21 cellular contexts compared by ENCODE assay signal in genomic region chr1:235832011-235832410, GRCh38. TPM values are rescaled to one million over a fixed set of nuclear protein-coding genes. Genes with fewer than 3 reads are reported as not detected.
DNase-seq lines count a peak whose midpoint lies in the region; ATAC-seq, FAIRE-seq and TF ChIP-seq lines count a peak whose summit lies in the region.
"Had no signal": no experiment of that assay in that cellular context is flagged by ENCODE, and none has a peak within 500 bp of the region (broad histone marks: within the 10 kb centered on the region; RNA-seq: fewer than 3 reads in every experiment).

No MANE protein-coding gene starts in this region.

- RAD21 ChIA-PET in GM12878 (lab: Charles Lee; ENCODE audit: unreplicated experiment) = interaction anchor here (1.7 to 6.1 kb wide), 3 partner anchors 10 to 140 kb away, joined by 5 to 68 read pairs (median 6); no protein-coding TSS in a partner anchor

- no peak overlapping the region for H3K4me2 ChIP-seq in GM12878 (ENCODE audit: control insufficient read depth, insufficient read depth)
- H3K4me2 ChIP-seq: A549 had no signal

- no TSS peak for BruUV-seq in GM12878 (replicated peaks; lab: Mats Ljungman, UMichigan)

- in situ Hi-C loops in GM12878 (cut with MboI) = no loop called here

- no peaks in the 10 kb centered on the region for H4K20me1 ChIP-seq in GM12878 (ENCODE audit: control insufficient read depth, insufficient read depth)

- intact Hi-C loops in GM12878 (cut with micrococcal nuclease; ENCODE audit: unreplicated experiment) = no loop called here

- H3K9me3 ChIP-seq in GM12878 (replicated peaks; ENCODE audit: control insufficient read depth, insufficient read depth, low read length) = no peaks in the 10 kb centered on the region
- H3K9me3 ChIP-seq: A549; BE2C; BLaER1 treated with 17β-estradiol and CSF1 and Interleukin-3, amounts not matched to agents 10 nM and 100 nM had no signal

- 55% methylated on average over 2 of the region's 2 CpGs for WGBS in GM12878 (ENCODE audit: insufficient coverage, insufficient replicate concordance, low lambda C conversion rate, missing lambda C conversion rate)

- H3K9ac ChIP-seq in GM12878 (ENCODE audit: control insufficient read depth, insufficient read depth, low read length) = no peak overlapping the region
- H3K9ac ChIP-seq: BLaER1 treated with 17β-estradiol and CSF1 and Interleukin-3, amounts not matched to agents 10 nM and 100 nM; GM23248 had no signal

- H3K9me3 Mint-ChIP-seq in stimulated activated naive B cell treated with anti-CD40 and anti-IgM and Interleukin-4, amounts not matched to agents 10 μg/mL and 1 μg/mL and 100 μg/mL, for 72 hours = no peaks in the 10 kb centered on the region
- H3K9me3 Mint-ChIP-seq in nephron progenitor cell = no peaks in the 10 kb centered on the region
- H3K9me3 Mint-ChIP-seq: CD4-positive, alpha-beta memory T cell had no signal

- H3K4me1 ChIP-seq in GM12878 (ENCODE audit: control insufficient read depth, insufficient read depth, low read length) = no peaks in the 10 kb centered on the region
- H3K4me1 ChIP-seq: A549, BE2C had no signal

- no peak for TF ChIP-seq EP300 in GM12878 (IDR thresholded peaks at IDR 0.05; ENCODE audit: borderline replicate concordance in 1 of 2, control insufficient read depth in 1 of 2, low read depth in 2 of 2, low read length in 2 of 2)

- POLR2A ChIA-PET in GM12878 (lab: Charles Lee) = interaction anchor here (1.0 to 2.3 kb wide), 2 partner anchors 10 to 143 kb away, joined by 3 to 10 read pairs; no protein-coding TSS in a partner anchor

- H3K27me3 ChIP-seq in GM12878 (replicated peaks in 1 of 2; ENCODE audit: control insufficient read depth in 2 of 2, insufficient read depth in 2 of 2, low read length in 1 of 2) = no peaks in the 10 kb centered on the region
- H3K27me3 ChIP-seq: BE2C; BLaER1 treated with 17β-estradiol and CSF1 and Interleukin-3, amounts not matched to agents 10 nM and 100 nM had no signal

- H3K79me2 ChIP-seq in GM12878 (ENCODE audit: control insufficient read depth, insufficient read depth, low read length) = no peaks in the 10 kb centered on the region; the same call in 1 of the 2 replicates

- TF ChIP-seq CTCF in D721Med (IDR thresholded peaks at IDR 0.05; ENCODE audit: insufficient read depth, missing control alignments) (no peak), GM12878 (IDR thresholded peaks at IDR 0.05 in 2 of 3, conservative IDR thresholded peaks at IDR 0.05 in 1 of 3; ENCODE audit: control insufficient read depth in 2 of 3, extremely low read depth in 1 of 3, insufficient read depth in 1 of 3, low read depth in 3 of 3, low read length in 3 of 3) (no peak), nephron progenitor cell (IDR thresholded peaks at IDR 0.05) (no peak)

- H3K4me1 Mint-ChIP-seq in stimulated activated naive B cell treated with anti-CD40 and anti-IgM and Interleukin-4, amounts not matched to agents 10 μg/mL and 1 μg/mL and 100 μg/mL, for 72 hours = peaks cover 11 to 27% of the 10 kb centered on the region in 2 donors
- H3K4me1 Mint-ChIP-seq in nephron progenitor cell = no peaks in the 10 kb centered on the region
- H3K4me1 Mint-ChIP-seq: CD4-positive, alpha-beta memory T cell had no signal

- peak; percentile 44 for ATAC-seq in GM12878
- ATAC-seq in stimulated activated naive B cell treated with anti-CD40 and anti-IgM and Interleukin-4, amounts not matched to agents 10 μg/mL and 1 μg/mL and 100 μg/mL, for 72 hours (replicated peaks) = peak in 1 of 2 donors; percentile 11
- ATAC-seq: A549 had no signal

- no peak overlapping the region for H3K27ac ChIP-seq in GM12878 (ENCODE audit: control insufficient read depth, insufficient read depth)
- H3K27ac ChIP-seq: A549 had no signal

- TF ChIP-seq POLR2A in GM12878 (IDR thresholded peaks at IDR 0.05; ENCODE audit: low read depth, low read length) = no peak

- H3K36me3 ChIP-seq in GM12878 (ENCODE audit: control insufficient read depth in 2 of 2, insufficient read depth in 2 of 2, low read length in 1 of 2) = no peaks in the 10 kb centered on the region
- H3K36me3 ChIP-seq: BE2C had no signal

- H2AFZ ChIP-seq in GM12878 (ENCODE audit: control insufficient read depth, low read depth, low read length) = no peak overlapping the region
- H2AFZ ChIP-seq: GM23248 had no signal

- DNase-seq in D721Med (ENCODE audit: insufficient read length, low spot score) = no peak
- DNase-seq in GM12878 (ENCODE audit: low read depth, low spot score) = no peak
- no peak for DNase-seq in stimulated activated naive B cell treated with anti-CD40 and anti-IgM and Interleukin-4, amounts not matched to agents 10 μg/mL and 1 μg/mL and 100 μg/mL, for 72 hours
- DNase-seq in nephron progenitor cell = no peak
- DNase-seq in GM19240 (ENCODE audit: insufficient read length, low spot score) = no peak
- no peak for DNase-seq in amygdala (lab: John Stamatoyannopoulos, UW)
- DNase-seq: 8988T; ACHN; AML-193; BE2C; Calu3; CD4-positive, alpha-beta memory T cell; COR-L47; DMS153; DND-41; GM23248; H7; HCEC 1CT had no signal

- no peaks in the 10 kb centered on the region for H3K27me3 Mint-ChIP-seq in stimulated activated naive B cell treated with anti-CD40 and anti-IgM and Interleukin-4, amounts not matched to agents 10 μg/mL and 1 μg/mL and 100 μg/mL, for 72 hours
- no peaks in the 10 kb centered on the region for H3K27me3 Mint-ChIP-seq in nephron progenitor cell (ENCODE audit: low read depth, poor library complexity)
- H3K27me3 Mint-ChIP-seq: CD4-positive, alpha-beta memory T cell had no signal

- no peak for TF ChIP-seq RAD21 in GM12878 (IDR thresholded peaks at IDR 0.05; ENCODE audit: insufficient read depth, low read depth, low read length)

- CTCF ChIA-PET in GM12878 (lab: Yijun Ruan, JAX) = interaction anchor here (0.7 to 9.9 kb wide), 3 partner anchors 9 to 140 kb away, joined by 3 to 129 read pairs (median 5); no protein-coding TSS in a partner anchor

- H3K4me3 Mint-ChIP-seq in stimulated activated naive B cell treated with anti-CD40 and anti-IgM and Interleukin-4, amounts not matched to agents 10 μg/mL and 1 μg/mL and 100 μg/mL, for 72 hours = no peak overlapping the region
- H3K4me3 Mint-ChIP-seq in nephron progenitor cell = no peak overlapping the region
- H3K4me3 Mint-ChIP-seq: CD4-positive, alpha-beta memory T cell had no signal

- peaks cover 0 to 22% of the 10 kb centered on the region in 2 donors for H3K36me3 Mint-ChIP-seq in stimulated activated naive B cell treated with anti-CD40 and anti-IgM and Interleukin-4, amounts not matched to agents 10 μg/mL and 1 μg/mL and 100 μg/mL, for 72 hours
- H3K36me3 Mint-ChIP-seq in nephron progenitor cell (ENCODE audit: low read depth) = no peaks in the 10 kb centered on the region

- no peak overlapping the region for H3K4me3 ChIP-seq in GM12878
- H3K4me3 ChIP-seq: A549; BLaER1 treated with 17β-estradiol and CSF1 and Interleukin-3, amounts not matched to agents 10 nM and 100 nM; GM23248 had no signal

- SMC1A ChIA-PET in GM12878 (lab: Charles Lee; ENCODE audit: uncharacterized antibody, unreplicated experiment) = interaction anchor here (1.1 to 7.1 kb wide), 9 partner anchors 9 to 140 kb away, joined by 3 to 74 read pairs (median 5); partner anchors contain the start of gene LYST

- H3K27ac Mint-ChIP-seq in stimulated activated naive B cell treated with anti-CD40 and anti-IgM and Interleukin-4, amounts not matched to agents 10 μg/mL and 1 μg/mL and 100 μg/mL, for 72 hours = peak overlapping the region; percentile 9
- no peak overlapping the region for H3K27ac Mint-ChIP-seq in nephron progenitor cell
- H3K27ac Mint-ChIP-seq: CD4-positive, alpha-beta memory T cell had no signal

- FAIRE-seq in D721Med (lab: Jason Lieb, UNC) (peak; percentile 90), GM12878 (lab: Jason Lieb, UNC) (no peak)
- FAIRE-seq: A549, H1 had no signal

TF ChIP-seq in GM12878, 131 proteins besides CTCF, POLR2A, EP300 and RAD21 (continues in another document):
- no peak for TF ChIP-seq CBX5 (IDR thresholded peaks at IDR 0.05; ENCODE audit: low read depth)
- TF ChIP-seq RCOR1 (conservative IDR thresholded peaks at IDR 0.05; ENCODE audit: low read depth, low read length) = no peak
- TF ChIP-seq CEBPB (IDR thresholded peaks at IDR 0.05; ENCODE audit: borderline replicate concordance in 1 of 2, low read depth in 2 of 2, low read length in 2 of 2) = no peak
- TF ChIP-seq USF2 (IDR thresholded peaks at IDR 0.05; ENCODE audit: borderline replicate concordance, low read depth, low read length) = no peak
- TF ChIP-seq PAX8 (IDR thresholded peaks at IDR 0.05) = no peak
- no peak for TF ChIP-seq SP1 (IDR thresholded peaks at IDR 0.05; ENCODE audit: low read depth, low read length)
- no peak for TF ChIP-seq MEF2A (IDR thresholded peaks at IDR 0.05; ENCODE audit: insufficient read depth, low read depth, low read length)
- TF ChIP-seq BCL11A (IDR thresholded peaks at IDR 0.05; ENCODE audit: low read depth, low read length) = no peak
- no peak for TF ChIP-seq CHD2 (IDR thresholded peaks at IDR 0.05; ENCODE audit: borderline replicate concordance, low read depth, low read length)

RNA-seq across cellular contexts. Expression of gene LYST, which starts 34.7 kb away (rescaled TPM):
- total RNA-seq in GM12878 (2013; cell fraction: nucleolus; rRNA removed) = 162 and 169 TPM in 2 replicates
- total RNA-seq in GM12878 (2014; rRNA removed) (8.8 and 9.7 TPM in 2 replicates), GM12878 (2014; rRNA removed; fragmentation: Illumina TruSeq; extraction: Trizol) (6.5 and 7.9 TPM in 2 replicates), GM12878 (2021) (6.5 and 9.7 TPM in 2 replicates)
- 2.3 TPM for polyA plus RNA-seq in GM12878 (2011; ENCODE audit: low read depth)
- polyA plus RNA-seq in GM12878 (2011; rRNA removed) (28.1 and 34.2 TPM in 2 replicates), GM12878 (2014; fragmentation: Illumina TruSeq; extraction: Trizol) (6.1 and 12.4 TPM in 2 replicates), GM12878 (2014; fragmentation: Nextera tagmentation; extraction: Ambion mirVana) (1 to 10 TPM; 3.7 to 5.2 TPM), GM12878 (2014; rRNA removed) (4.1 and 4.8 TPM in 2 replicates), GM12878 (2016; fragmentation: Nextera tagmentation; extraction: Ambion mirVana) (1 to 10 TPM; 3.3 to 3.9 TPM)
- polyA plus RNA-seq in GM12878 (2011; cell fraction: cytosol; rRNA removed) = 14.0 and 15.9 TPM in 2 replicates
- 30.5 and 30.7 TPM in 2 replicates for polyA plus RNA-seq in GM12878 (2011; cell fraction: nucleus; rRNA removed)
- polyA plus RNA-seq in GM12878 (2012) = 4.2 and 4.3 TPM in 2 replicates
- polyA minus RNA-seq in GM12878 (2011; rRNA and poly(A)+ RNA removed) = 91.2 and 123 TPM in 2 replicates
- polyA minus RNA-seq in GM12878 (2011; cell fraction: cytosol; rRNA and poly(A)+ RNA removed) = 13.1 and 15.3 TPM in 2 replicates
- polyA minus RNA-seq in GM12878 (2011; cell fraction: nucleus; rRNA and poly(A)+ RNA removed) = 94.7 and 122 TPM in 2 replicates
